In the genomic region with DNA sequence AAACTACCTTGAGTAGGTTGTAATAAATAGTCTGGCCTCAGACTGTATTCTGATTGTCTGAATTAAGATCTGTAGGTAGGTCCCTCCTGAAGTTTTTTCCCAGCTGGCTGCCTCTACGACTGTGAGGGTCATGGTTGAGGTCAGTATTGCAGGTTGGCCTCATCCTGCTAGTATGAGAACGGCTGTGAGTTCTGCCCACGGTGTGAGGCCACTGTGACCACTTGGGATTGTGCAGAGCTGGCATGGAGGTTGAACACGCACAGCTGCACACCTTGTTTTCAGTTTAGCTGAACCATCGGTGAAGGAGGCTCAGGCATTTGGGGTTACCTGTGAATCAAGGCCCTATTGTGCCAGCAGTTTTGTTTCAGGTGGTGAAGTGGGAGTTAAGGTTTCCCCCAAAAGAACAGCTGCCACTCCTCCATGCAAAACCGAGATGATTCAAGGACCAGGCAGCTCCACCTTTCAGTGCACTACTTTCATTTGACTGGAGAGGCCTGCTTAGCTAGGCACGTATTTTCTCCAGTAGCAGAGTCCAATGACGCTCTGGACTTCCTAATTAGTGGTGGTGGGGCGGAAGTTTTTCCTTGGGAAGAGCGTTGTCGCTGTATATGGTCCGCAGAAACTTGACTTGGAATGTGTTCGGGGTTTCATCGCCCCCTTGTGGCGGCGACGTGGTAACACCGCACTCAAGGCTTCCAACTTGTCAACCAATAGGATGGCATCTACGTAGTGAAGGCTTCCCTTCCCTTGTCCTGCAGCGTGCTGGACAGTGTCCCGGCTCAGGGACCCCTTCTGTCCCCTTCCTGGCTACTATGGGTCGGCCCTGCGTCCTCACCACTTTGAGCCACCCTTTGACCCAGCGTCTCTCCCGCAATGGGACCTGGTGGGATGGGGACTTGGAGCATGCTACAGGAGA, we compare ENCODE assay signal across 8 cellular contexts. TPM values are rescaled to one million over a fixed set of nuclear protein-coding genes. Genes with fewer than 3 reads are reported as not detected.
DNase-seq lines count a peak whose midpoint lies in the region; TF ChIP-seq lines count a peak whose summit lies in the region.

No MANE protein-coding gene starts in this region.

- POLR2A ChIA-PET in HEK293T (lab: Yijun Ruan, JAX), result no interaction called here

- TF ChIP-seq CTCF in lower leg skin (IDR thresholded peaks at IDR 0.05), result peak in 1 of 3 donors; percentile 26

- intact Hi-C loops in lower leg skin (cut with DNase I; ENCODE audit: low total_unique reads), result loop anchor here (5.0 kb wide), 1 partner anchor 75 kb away; no protein-coding TSS in a partner anchor

- no peak for TF ChIP-seq POLR2A in lower leg skin (IDR thresholded peaks at IDR 0.05)

- 27 to 28% methylated on average over 12 to 25 of the region's 25 CpGs for WGBS in lower leg skin, 2 donors

- CTCF ChIA-PET in HEK293T (lab: Yijun Ruan, JAX), result interaction anchor here (0.7 to 1.6 kb wide), 8 partner anchors 9 to 139 kb away, joined by 3 to 7 read pairs (median 4); no protein-coding TSS in a partner anchor

- DNase-seq in NCI-H146 (lab: John Stamatoyannopoulos, UW) (peak; percentile 42), NCI-H146 treated with DMSO at 0.1 percent for 48 hours (lab: John Stamatoyannopoulos, UW; ENCODE audit: unreplicated experiment) (no peak), HEK293T (ENCODE audit: extremely low spot score) (peak; percentile 79), NCI-H1436 treated with DMSO at 0.1 percent for 48 hours (lab: John Stamatoyannopoulos, UW) (peak; percentile 7), lower leg skin (ENCODE audit: low spot score in 2 of 2) (peak; percentile 38 to 91)
- peak; percentile 43 for DNase-seq in activated CD4-positive, alpha-beta T cell treated with anti-CD3 and anti-CD28 coated beads, Interleukin-2, amount 50 U/mL, for 1 hour
- DNase-seq in effector CD8-positive, alpha-beta T cell (lab: John Stamatoyannopoulos, UW), result peak; percentile 24
- peak; percentile 56 for DNase-seq in stimulated activated CD8-positive, alpha-beta memory T cell treated with anti-CD3 and anti-CD28 coated beads, Interleukin-4, amount 100 ng/mL, for 48 hours

- H3K4me3 ChIP-seq in lower leg skin (ENCODE audit: low read depth, poor library complexity, severe bottlenecking), result no peak overlapping the region

TF ChIP-seq in HEK293T, 16 proteins besides CTCF, POLR2A, EP300 and RAD21:
- no peak for TF ChIP-seq ELF4 (IDR thresholded peaks at IDR 0.05)

RNA-seq across cellular contexts. Expression of gene CMC4, which starts 13.8 kb away (rescaled TPM):
- total RNA-seq in lower leg skin, result 10 to 100 TPM; 17.8 to 22.2 (median 18.5) TPM

RNA-seq across cellular contexts. Expression of gene MTCP1, which starts 13.8 kb away (rescaled TPM):
- 1 to 10 TPM; 1.0 to 1.6 (median 1.3) TPM for total RNA-seq in lower leg skin

RNA-seq across cellular contexts. Expression of gene BRCC3, which starts 14.2 kb away (rescaled TPM):
- 10 to 100 TPM in 3 of 4 donors, 1 to 10 TPM in 1; 8.2 to 14.1 (median 11.6) TPM for total RNA-seq in lower leg skin

RNA-seq across cellular contexts. Expression of gene FUNDC2, which starts 30.5 kb away (rescaled TPM):
- 10 to 100 TPM; 21.1 to 35.8 (median 27.3) TPM for total RNA-seq in lower leg skin

RNA-seq across cellular contexts. Expression of gene F8, which starts 34.6 kb away (rescaled TPM):
- total RNA-seq in lower leg skin, result 1 to 10 TPM; 2.0 to 7.3 (median 7.0) TPM
